Comparison of ENCODE assay signal across 8 cellular contexts in genomic region chr16:88649195-88649923, GRCh38. TPM values are rescaled to one million over a fixed set of nuclear protein-coding genes. Genes with fewer than 3 reads are reported as not detected.
DNase-seq lines count a peak whose midpoint lies in the region; TF ChIP-seq lines count a peak whose summit lies in the region.

No MANE protein-coding gene starts in this region.

- H4K20me1 ChIP-seq in OCI-LY7 (ENCODE audit: insufficient read depth, low read length) = peaks cover 17% of the 10 kb centered on the region

- peaks cover 36% of the 10 kb centered on the region for H3K4me1 ChIP-seq in OCI-LY7 (ENCODE audit: insufficient read depth, low read length, poor library complexity, severe bottlenecking)
- H3K4me1 ChIP-seq in tibial nerve = peaks cover 0 to 27% (median 17%) of the 10 kb centered on the region in 4 donors

- H3K4me1 Mint-ChIP-seq in activated naive CD4-positive, alpha-beta T cell treated with anti-CD3 and anti-CD28 coated beads for 36 hours (ENCODE audit: low read depth) = peaks cover 18% of the 10 kb centered on the region

- H3K27me3 ChIP-seq in tibial nerve = no peaks in the 10 kb centered on the region

- peak overlapping the region; percentile 87 for H3K4me3 Mint-ChIP-seq in activated naive CD4-positive, alpha-beta T cell treated with anti-CD3 and anti-CD28 coated beads for 36 hours

- no peak overlapping the region for H2AFZ ChIP-seq in OCI-LY7 (ENCODE audit: low read length)

- POLR2A ChIA-PET in OCI-LY7 (lab: Charles Lee) = interaction anchor here (0.7 kb wide), 1 partner anchor 469 kb away, joined by 7 read pairs; no protein-coding TSS in a partner anchor

- no peak for TF ChIP-seq POLR2A in tibial nerve (IDR thresholded peaks at IDR 0.05)

- TF ChIP-seq EP300 in tibial nerve (IDR thresholded peaks at IDR 0.05) = no peak

- H3K9me2 ChIP-seq in OCI-LY7 (ENCODE audit: insufficient read depth, low read length) = no peaks in the 10 kb centered on the region

- H3K27ac Mint-ChIP-seq in activated naive CD4-positive, alpha-beta T cell treated with anti-CD3 and anti-CD28 coated beads for 36 hours = peak overlapping the region; percentile 87

- H3K9me3 Mint-ChIP-seq in activated naive CD4-positive, alpha-beta T cell treated with anti-CD3 and anti-CD28 coated beads for 36 hours = no peaks in the 10 kb centered on the region

- CTCF ChIA-PET in activated naive CD4-positive, alpha-beta T cell treated with anti-CD3 and anti-CD28 coated beads for 36 hours (lab: Charles Lee) = no interaction called here
- CTCF ChIA-PET in OCI-LY7 (lab: Charles Lee; ENCODE audit: unreplicated experiment) = no interaction called here

- H3K4me3 ChIP-seq in OCI-LY7 (ENCODE audit: low read depth, low read length, poor library complexity, severe bottlenecking) = peak overlapping the region; percentile 90
- H3K4me3 ChIP-seq in iPS-11a (ENCODE audit: low read depth, low read length) = peak overlapping the region; percentile 74
- peak overlapping the region; percentile 40 to 71 (median 67) for H3K4me3 ChIP-seq in tibial nerve

- no TSS peak for BruUV-seq in OCI-LY7 (replicated peaks; lab: Mats Ljungman, UMichigan)

- no peaks in the 10 kb centered on the region for H3K27me3 Mint-ChIP-seq in activated naive CD4-positive, alpha-beta T cell treated with anti-CD3 and anti-CD28 coated beads for 36 hours (ENCODE audit: low read depth)

- WGBS in tibial nerve, 2 donors = 74 to 85% methylated on average over 19 to 20 of the region's 20 CpGs

- peaks cover 9% of the 10 kb centered on the region for H3K36me3 Mint-ChIP-seq in activated naive CD4-positive, alpha-beta T cell treated with anti-CD3 and anti-CD28 coated beads for 36 hours (ENCODE audit: low read depth)

- H3K27ac ChIP-seq in OCI-LY7 (ENCODE audit: low read depth, low read length, poor library complexity, severe bottlenecking) (peak overlapping the region; percentile 94), tibial nerve (peak overlapping the region in 3 of 4 donors; percentile 15 to 87 (median 78))

- intact Hi-C loops in activated naive CD4-positive, alpha-beta T cell treated with anti-CD3 and anti-CD28 coated beads for 36 hours (cut with micrococcal nuclease) = no loop called here
- intact Hi-C loops in OCI-LY7 (cut with micrococcal nuclease; ENCODE audit: unreplicated experiment) = no loop called here

- TF ChIP-seq CTCF in OCI-LY7 (conservative IDR thresholded peaks at IDR 0.05; ENCODE audit: low read length) (no peak), tibial nerve (IDR thresholded peaks at IDR 0.05) (no peak), GM10266 (IDR thresholded peaks at IDR 0.05; ENCODE audit: control insufficient read depth, insufficient read depth, low read depth, missing control alignments) (no peak)

- H3K4me2 ChIP-seq in OCI-LY7 (ENCODE audit: low read length) = peak overlapping the region; percentile 100

- H3K79me2 ChIP-seq in OCI-LY7 (ENCODE audit: insufficient read depth, low read depth, low read length) = peaks cover 31% of the 10 kb centered on the region

- no peak for DNase-seq in activated naive CD4-positive, alpha-beta T cell treated with anti-CD3 and anti-CD28 coated beads for 36 hours
- DNase-seq in activated naive CD4-positive, alpha-beta T cell treated with Interleukin-2 at 50 U/mL for 16 hours = no peak
- DNase-seq in OCI-LY7 (ENCODE audit: low spot score) (peak; percentile 41), tibial nerve (ENCODE audit: low spot score in 2 of 2) (no peak), iPS-NIHi7 (ENCODE audit: extremely low spot score) (no peak), GM10266 (ENCODE audit: extremely low spot score) (no peak), mesenteric fat pad (ENCODE audit: low spot score) (no peak)

- peaks cover 59% of the 10 kb centered on the region for H3K36me3 ChIP-seq in OCI-LY7 (ENCODE audit: insufficient read depth, low read length)
- H3K36me3 ChIP-seq in tibial nerve = peaks cover 0 to 59% (median 0%) of the 10 kb centered on the region in 3 donors

- H3K9me3 ChIP-seq in OCI-LY7 (ENCODE audit: low read length) = no peaks in the 10 kb centered on the region
- no peaks in the 10 kb centered on the region for H3K9me3 ChIP-seq in tibial nerve

RNA-seq across cellular contexts. Expression of gene CYBA, which starts 1.5 kb away (rescaled TPM):
- 100 to 1,000 TPM; 167 to 180 TPM for total RNA-seq in activated naive CD4-positive, alpha-beta T cell treated with anti-CD3 and anti-CD28 coated beads for 36 hours
- 601 and 647 TPM in 2 replicates for total RNA-seq in OCI-LY7 (2014; rRNA removed; shearing (Covaris generic))
- total RNA-seq in OCI-LY7 (2022) = 315 and 359 TPM in 2 replicates
- total RNA-seq in tibial nerve = 100 to 1,000 TPM in 2 of 4 donors, 10 to 100 TPM in 2; 86.3 to 199 (median 121) TPM
- total RNA-seq in mesenteric fat pad = 183 TPM

RNA-seq across cellular contexts. Expression of gene IL17C, which starts 11.0 kb away (rescaled TPM):
- not detected for total RNA-seq in activated naive CD4-positive, alpha-beta T cell treated with anti-CD3 and anti-CD28 coated beads for 36 hours
- total RNA-seq in OCI-LY7 (2014; rRNA removed; shearing (Covaris generic)) = not detected in 2 replicates
- total RNA-seq in OCI-LY7 (2022) (0.50 and 0.86 TPM in 2 replicates), tibial nerve (not detected), mesenteric fat pad (not detected)

RNA-seq across cellular contexts. Expression of gene MVD, which starts 13.5 kb away (rescaled TPM):
- 10 to 100 TPM; 90.5 to 96.8 TPM for total RNA-seq in activated naive CD4-positive, alpha-beta T cell treated with anti-CD3 and anti-CD28 coated beads for 36 hours
- 65.6 and 74.4 TPM in 2 replicates for total RNA-seq in OCI-LY7 (2014; rRNA removed; shearing (Covaris generic))
- total RNA-seq in OCI-LY7 (2022) (136 and 158 TPM in 2 replicates), tibial nerve (10 to 100 TPM; 32.7 to 49.4 (median 39.9) TPM), mesenteric fat pad (22.9 TPM)

RNA-seq across cellular contexts. Expression of gene SNAI3, which starts 36.9 kb away (rescaled TPM):
- total RNA-seq in activated naive CD4-positive, alpha-beta T cell treated with anti-CD3 and anti-CD28 coated beads for 36 hours = 1 to 10 TPM; 2.9 to 3.0 TPM
- 2.4 and 3.1 TPM in 2 replicates for total RNA-seq in OCI-LY7 (2014; rRNA removed; shearing (Covaris generic))
- 1.6 and 3.3 TPM in 2 replicates for total RNA-seq in OCI-LY7 (2022)
- total RNA-seq in tibial nerve = 1 to 10 TPM in 2 of 4 donors, under 1 TPM in 2; 0.87 to 1.2 (median 1.0) TPM
- 1.2 TPM for total RNA-seq in mesenteric fat pad

RNA-seq across cellular contexts. Expression of gene RNF166, which starts 56.8 kb away (rescaled TPM):
- 10 to 100 TPM; 33.6 to 35.3 TPM for total RNA-seq in activated naive CD4-positive, alpha-beta T cell treated with anti-CD3 and anti-CD28 coated beads for 36 hours
- total RNA-seq in OCI-LY7 (2014; rRNA removed; shearing (Covaris generic)) = 39.2 and 52.4 TPM in 2 replicates
- total RNA-seq in OCI-LY7 (2022) = 40.3 and 56.2 TPM in 2 replicates
- 10 to 100 TPM; 36.5 to 56.7 (median 43.5) TPM for total RNA-seq in tibial nerve
- total RNA-seq in mesenteric fat pad = 22.5 TPM
